In the genomic region with DNA sequence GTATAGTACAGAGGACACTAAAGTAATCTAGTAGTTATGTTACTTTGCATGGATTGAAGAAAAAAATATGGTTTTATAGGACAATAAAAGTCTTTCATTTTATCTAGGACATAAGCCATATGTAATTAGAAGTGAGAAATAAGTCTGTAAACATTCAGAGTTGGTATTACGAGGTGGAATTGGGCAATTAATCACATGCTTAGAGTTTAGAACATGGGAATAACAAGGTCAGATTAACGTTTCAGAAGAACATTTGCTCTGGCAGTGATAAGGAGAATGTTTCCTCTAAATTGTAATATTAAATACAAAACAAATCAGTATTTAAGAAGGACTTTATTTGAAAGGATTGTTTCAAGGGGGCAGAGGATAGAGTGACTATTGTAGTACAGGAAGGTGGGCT, we compare ENCODE assay signal across 2 cellular contexts.
TF ChIP-seq lines count a peak whose summit lies in the region.

No MANE protein-coding gene starts in this region.

TF ChIP-seq in endothelial cell of umbilical vein, 7 proteins besides CTCF, POLR2A, EP300 and RAD21:
- TF ChIP-seq POLR2AphosphoS5 (IDR thresholded peaks at IDR 0.05; ENCODE audit: insufficient read depth, low read depth, low read length) (no peak), FOS (IDR thresholded peaks at IDR 0.05; ENCODE audit: borderline replicate concordance, insufficient read depth, low read length) (no peak), EZH2 (IDR thresholded peaks at IDR 0.05; ENCODE audit: borderline replicate concordance, low read depth, low read length, severe bottlenecking) (no peak)

TF ChIP-seq in HepG2, 621 proteins besides CTCF, POLR2A, EP300 and RAD21:
- TF ChIP-seq ZNF432 (CRISPR knock-in tag; IDR thresholded peaks at IDR 0.05; ENCODE audit: borderline replicate concordance) (no peak), PAX8 (CRISPR knock-in tag; IDR thresholded peaks at IDR 0.05; ENCODE audit: borderline replicate concordance) (no peak), ZFP36L1 (CRISPR knock-in tag; IDR thresholded peaks at IDR 0.05) (no peak), DNMT3B (CRISPR knock-in tag; conservative IDR thresholded peaks at IDR 0.05) (no peak), HCFC1 (IDR thresholded peaks at IDR 0.05; ENCODE audit: low read depth, low read length) (no peak), ZNF570 (CRISPR knock-in tag; IDR thresholded peaks at IDR 0.05; ENCODE audit: borderline replicate concordance) (no peak), HOXA7 (CRISPR knock-in tag; IDR thresholded peaks at IDR 0.05) (no peak), POGZ (CRISPR knock-in tag; IDR thresholded peaks at IDR 0.05) (no peak), ZNF780A (CRISPR knock-in tag; IDR thresholded peaks at IDR 0.05) (no peak), FOSL2 (CRISPR knock-in tag; IDR thresholded peaks at IDR 0.05) (no peak), ZNF276 (CRISPR knock-in tag; IDR thresholded peaks at IDR 0.05; ENCODE audit: low read depth) (no peak), TMF1 (CRISPR knock-in tag; IDR thresholded peaks at IDR 0.05; ENCODE audit: low read depth) (no peak), ZNF10 (CRISPR knock-in tag; IDR thresholded peaks at IDR 0.05; ENCODE audit: borderline replicate concordance, low read depth) (no peak), ZNF235 (CRISPR knock-in tag; IDR thresholded peaks at IDR 0.05; ENCODE audit: borderline replicate concordance) (no peak)
- TF ChIP-seq, protein P1, sequence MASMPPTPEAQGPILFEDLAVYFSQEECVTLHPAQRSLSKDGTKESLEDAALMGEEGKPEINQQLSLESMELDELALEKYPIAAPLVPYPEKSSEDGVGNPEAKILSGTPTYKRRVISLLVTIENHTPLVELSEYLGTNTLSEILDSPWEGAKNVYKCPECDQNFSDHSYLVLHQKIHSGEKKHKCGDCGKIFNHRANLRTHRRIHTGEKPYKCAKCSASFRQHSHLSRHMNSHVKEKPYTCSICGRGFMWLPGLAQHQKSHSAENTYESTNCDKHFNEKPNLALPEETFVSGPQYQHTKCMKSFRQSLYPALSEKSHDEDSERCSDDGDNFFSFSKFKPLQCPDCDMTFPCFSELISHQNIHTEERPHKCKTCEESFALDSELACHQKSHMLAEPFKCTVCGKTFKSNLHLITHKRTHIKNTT (CRISPR knock-in tag; IDR thresholded peaks at IDR 0.05) = no peak
- TF ChIP-seq, protein P2, sequence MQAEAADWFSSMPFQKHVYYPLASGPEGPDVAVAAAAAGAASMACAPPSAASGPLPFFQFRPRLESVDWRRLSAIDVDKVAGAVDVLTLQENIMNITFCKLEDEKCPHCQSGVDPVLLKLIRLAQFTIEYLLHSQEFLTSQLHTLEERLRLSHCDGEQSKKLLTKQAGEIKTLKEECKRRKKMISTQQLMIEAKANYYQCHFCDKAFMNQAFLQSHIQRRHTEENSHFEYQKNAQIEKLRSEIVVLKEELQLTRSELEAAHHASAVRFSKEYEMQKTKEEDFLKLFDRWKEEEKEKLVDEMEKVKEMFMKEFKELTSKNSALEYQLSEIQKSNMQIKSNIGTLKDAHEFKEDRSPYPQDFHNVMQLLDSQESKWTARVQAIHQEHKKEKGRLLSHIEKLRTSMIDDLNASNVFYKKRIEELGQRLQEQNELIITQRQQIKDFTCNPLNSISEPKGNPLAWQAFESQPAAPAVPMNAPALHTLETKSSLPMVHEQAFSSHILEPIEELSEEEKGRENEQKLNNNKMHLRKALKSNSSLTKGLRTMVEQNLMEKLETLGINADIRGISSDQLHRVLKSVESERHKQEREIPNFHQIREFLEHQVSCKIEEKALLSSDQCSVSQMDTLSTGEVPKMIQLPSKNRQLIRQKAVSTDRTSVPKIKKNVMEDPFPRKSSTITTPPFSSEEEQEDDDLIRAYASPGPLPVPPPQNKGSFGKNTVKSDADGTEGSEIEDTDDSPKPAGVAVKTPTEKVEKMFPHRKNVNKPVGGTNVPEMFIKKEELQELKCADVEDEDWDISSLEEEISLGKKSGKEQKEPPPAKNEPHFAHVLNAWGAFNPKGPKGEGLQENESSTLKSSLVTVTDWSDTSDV (CRISPR knock-in tag; IDR thresholded peaks at IDR 0.05) = no peak
- TF ChIP-seq, protein P3, sequence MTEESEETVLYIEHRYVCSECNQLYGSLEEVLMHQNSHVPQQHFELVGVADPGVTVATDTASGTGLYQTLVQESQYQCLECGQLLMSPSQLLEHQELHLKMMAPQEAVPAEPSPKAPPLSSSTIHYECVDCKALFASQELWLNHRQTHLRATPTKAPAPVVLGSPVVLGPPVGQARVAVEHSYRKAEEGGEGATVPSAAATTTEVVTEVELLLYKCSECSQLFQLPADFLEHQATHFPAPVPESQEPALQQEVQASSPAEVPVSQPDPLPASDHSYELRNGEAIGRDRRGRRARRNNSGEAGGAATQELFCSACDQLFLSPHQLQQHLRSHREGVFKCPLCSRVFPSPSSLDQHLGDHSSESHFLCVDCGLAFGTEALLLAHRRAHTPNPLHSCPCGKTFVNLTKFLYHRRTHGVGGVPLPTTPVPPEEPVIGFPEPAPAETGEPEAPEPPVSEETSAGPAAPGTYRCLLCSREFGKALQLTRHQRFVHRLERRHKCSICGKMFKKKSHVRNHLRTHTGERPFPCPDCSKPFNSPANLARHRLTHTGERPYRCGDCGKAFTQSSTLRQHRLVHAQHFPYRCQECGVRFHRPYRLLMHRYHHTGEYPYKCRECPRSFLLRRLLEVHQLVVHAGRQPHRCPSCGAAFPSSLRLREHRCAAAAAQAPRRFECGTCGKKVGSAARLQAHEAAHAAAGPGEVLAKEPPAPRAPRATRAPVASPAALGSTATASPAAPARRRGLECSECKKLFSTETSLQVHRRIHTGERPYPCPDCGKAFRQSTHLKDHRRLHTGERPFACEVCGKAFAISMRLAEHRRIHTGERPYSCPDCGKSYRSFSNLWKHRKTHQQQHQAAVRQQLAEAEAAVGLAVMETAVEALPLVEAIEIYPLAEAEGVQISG (CRISPR knock-in tag; IDR thresholded peaks at IDR 0.05) = no peak
